Comparison of ENCODE assay signal across 27 cellular contexts in the genomic region with DNA sequence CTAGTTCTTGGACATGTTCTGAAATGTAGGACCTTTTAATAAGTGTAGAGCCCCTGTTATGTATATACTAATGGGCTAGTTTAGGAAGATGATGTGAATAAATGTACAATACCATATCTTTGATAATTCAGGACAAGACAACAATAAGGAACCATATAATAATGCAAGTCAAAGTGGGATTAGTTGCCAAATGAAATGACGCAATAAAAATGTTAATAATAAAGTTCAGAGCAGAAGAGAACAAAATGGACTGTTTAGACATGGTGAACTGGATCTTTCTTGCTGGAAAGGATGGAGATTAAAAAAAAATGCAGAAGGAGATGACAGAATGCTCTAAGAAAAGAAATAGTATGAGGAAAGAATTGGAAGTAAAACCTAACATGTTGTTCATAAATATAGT.
"Had no signal": no experiment of that assay in that cellular context is flagged by ENCODE, and none has a peak within 500 bp of the region (broad histone marks: within the 10 kb centered on the region; RNA-seq: fewer than 3 reads in every experiment).

No MANE protein-coding gene starts in this region.

- H3K27me3 ChIP-seq: ascending aorta, body of pancreas, Peyer's patch, SJSA1 had no signal

- H3K4me3 Mint-ChIP-seq: activated naive CD4-positive, alpha-beta T cell treated with anti-CD3 and anti-CD28 coated beads, Interleukin-2, amount 10 ng/mL, durations not matched to agents 7 days and 5 days; activated naive CD8-positive, alpha-beta T cell treated with anti-CD3 and anti-CD28 coated beads, Interleukin-2, amount 50 U/mL, for 24 hours; activated T-helper 1 cell treated with anti-CD3 and anti-CD28 coated beads, Interleukin-12 subunit alpha, Interleukin-12 subunit beta, Interleukin-2, Interleukin-4 antibody, amounts not matched to agents 30 ng/mL and 10 ng/mL and 1 ng/mL, durations not matched to agents 14 hours and 24 hours and 36 hours; T-helper 1 cell treated with Interleukin-12 subunit alpha and Interleukin-12 subunit beta and Interleukin-4 antibody, amounts not matched to agents 30 μg/mL and 1 μg/mL, for 36 hours; WTC11 had no signal

- H3K4me1 ChIP-seq: ascending aorta, body of pancreas, Peyer's patch, SJSA1 had no signal

- H3K36me3 Mint-ChIP-seq: activated naive CD4-positive, alpha-beta T cell treated with anti-CD3 and anti-CD28 coated beads, Interleukin-2, amount 10 ng/mL, durations not matched to agents 7 days and 5 days had no signal

- ATAC-seq: activated CD8-positive, alpha-beta memory T cell treated with anti-CD3 and anti-CD28 coated beads, Interleukin-2, amount 10 ng/mL, durations not matched to agents 7 days and 5 days; activated naive CD8-positive, alpha-beta T cell treated with anti-CD3 and anti-CD28 coated beads, Interleukin-2, amount 50 U/mL, for 24 hours; body of pancreas; SK-N-SH treated with all-trans-retinoic acid at 6 μM for 48 hours; WTC11 had no signal

- H3K4me3 ChIP-seq: ascending aorta, body of pancreas, Peyer's patch had no signal

- H3K9me3 ChIP-seq: ascending aorta, body of pancreas, Peyer's patch, SJSA1 had no signal

- H3K27ac Mint-ChIP-seq: activated naive CD4-positive, alpha-beta T cell treated with anti-CD3 and anti-CD28 coated beads, Interleukin-2, amount 10 ng/mL, durations not matched to agents 7 days and 5 days; activated naive CD8-positive, alpha-beta T cell treated with anti-CD3 and anti-CD28 coated beads, Interleukin-2, amount 50 U/mL, for 24 hours; activated T-helper 1 cell treated with anti-CD3 and anti-CD28 coated beads, Interleukin-12 subunit alpha, Interleukin-12 subunit beta, Interleukin-2, Interleukin-4 antibody, amounts not matched to agents 30 ng/mL and 10 ng/mL and 1 ng/mL, durations not matched to agents 14 hours and 24 hours and 36 hours; T-helper 1 cell treated with Interleukin-12 subunit alpha and Interleukin-12 subunit beta and Interleukin-4 antibody, amounts not matched to agents 30 μg/mL and 1 μg/mL, for 36 hours; WTC11 had no signal

- H3K36me3 ChIP-seq: ascending aorta, Peyer's patch, SJSA1 had no signal

- H3K4me1 Mint-ChIP-seq: WTC11 had no signal

- H3K27me3 Mint-ChIP-seq: activated CD8-positive, alpha-beta memory T cell treated with anti-CD3 and anti-CD28 coated beads, Interleukin-2, amount 10 ng/mL, durations not matched to agents 7 days and 5 days; activated naive CD8-positive, alpha-beta T cell treated with anti-CD3 and anti-CD28 coated beads, Interleukin-2, amount 50 U/mL, for 24 hours had no signal

- H3K9me3 Mint-ChIP-seq: activated naive CD4-positive, alpha-beta T cell treated with anti-CD3 and anti-CD28 coated beads, Interleukin-2, amount 10 ng/mL, durations not matched to agents 7 days and 5 days; activated naive CD8-positive, alpha-beta T cell treated with anti-CD3 and anti-CD28 coated beads, Interleukin-2, amount 50 U/mL, for 24 hours; T-helper 1 cell treated with Interleukin-12 subunit alpha and Interleukin-12 subunit beta and Interleukin-4 antibody, amounts not matched to agents 30 μg/mL and 1 μg/mL, for 36 hours; WTC11 had no signal

- DNase-seq: activated CD4-positive, alpha-beta T cell treated with anti-CD3 and anti-CD28 coated beads for 48 hours; activated CD4-positive, alpha-beta T cell treated with anti-CD3 and anti-CD28 coated beads, Interleukin-2, amount 50 U/mL, for 4 hours; activated CD4-positive, CD25-positive, alpha-beta regulatory T cell treated with anti-CD3 and anti-CD28 coated beads, Interleukin-2, amount 50 U/mL, for 72 hours; activated CD8-positive, alpha-beta memory T cell treated with anti-CD3 and anti-CD28 coated beads, Interleukin-2, amount 10 ng/mL, durations not matched to agents 7 days and 5 days; activated effector memory CD4-positive, alpha-beta T cell treated with anti-CD3 and anti-CD28 coated beads, Interleukin-2, amount 50 U/mL, for 16 hours; activated naive CD4-positive, alpha-beta T cell treated with anti-CD3 and anti-CD28 coated beads, Interleukin-2, amount 10 ng/mL, durations not matched to agents 7 days and 5 days; activated naive CD8-positive, alpha-beta T cell treated with anti-CD3 and anti-CD28 coated beads, Interleukin-2, amount 50 U/mL, for 24 hours; amniotic stem cell; body of pancreas; central memory CD4-positive, alpha-beta T cell; cortex of kidney; NCI-H1105 treated with DMSO at 0.1 percent for 48 hours; NCI-H1436 treated with DMSO at 0.1 percent for 48 hours; NCI-H187; NCI-H2081; NCI-H446; NCI-H524; Peyer's patch; SHP77; SW 1271; T-helper 9 cell had no signal
